Comparison of ENCODE assay signal across 8 cellular contexts in the genomic region with DNA sequence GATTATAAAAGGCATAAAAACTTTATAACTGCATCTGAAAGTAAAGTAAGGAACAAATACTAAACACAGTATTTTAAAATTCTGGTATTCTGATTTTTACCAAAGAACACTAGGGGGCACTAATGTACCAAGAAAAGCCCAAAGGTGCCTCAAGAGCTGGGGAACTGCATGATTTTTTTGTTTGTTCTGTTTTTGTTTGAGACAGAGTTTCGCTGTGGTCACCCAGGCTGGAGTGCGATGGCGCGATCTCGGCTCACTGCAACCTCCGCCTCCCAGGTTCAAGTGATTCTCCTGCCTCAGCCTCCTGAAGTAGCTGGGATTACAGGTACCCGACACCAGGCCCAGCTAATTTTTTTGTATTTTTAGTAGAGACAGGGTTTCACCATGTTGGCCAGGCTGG. TPM values are rescaled to one million over a fixed set of nuclear protein-coding genes. Genes with fewer than 3 reads are reported as not detected.
DNase-seq lines count a peak whose midpoint lies in the region; ATAC-seq, FAIRE-seq and TF ChIP-seq lines count a peak whose summit lies in the region.
"Not testable (repeated sequence)": the region's sequence is repeated elsewhere in the genome, so short reads cannot be mapped to it uniquely, and the experiment has no call there.

No MANE protein-coding gene starts in this region.

- ATAC-seq in GM19372 (IDR thresholded peaks at IDR 0.05; ENCODE audit: low read depth, unreplicated experiment) (peak; percentile 74), WTC11 (peak; percentile 73), HepG2 (peak; percentile 46)
- peak; percentile 69 for ATAC-seq in stimulated activated effector memory CD8-positive, alpha-beta T cell treated with anti-CD3 and anti-CD28 coated beads, Interleukin-12 subunit alpha, Interleukin-12 subunit beta, amount 100 ng/mL, for 72 hours

- TF ChIP-seq CTCF in WTC11 (IDR thresholded peaks at IDR 0.05) (peak; percentile 45), endodermal cell (conservative IDR thresholded peaks at IDR 0.05) (peak; percentile 89), HepG2 (CRISPR knock-in tag; IDR thresholded peaks at IDR 0.05) (peak; percentile 56)

- peaks cover 38% of the 10 kb centered on the region for H3K4me1 Mint-ChIP-seq in WTC11
- not testable (repeated sequence) for H3K4me1 Mint-ChIP-seq in endodermal cell; stimulated activated effector memory CD8-positive, alpha-beta T cell treated with anti-CD3 and anti-CD28 coated beads, Interleukin-12 subunit alpha, Interleukin-12 subunit beta, amount 100 ng/mL, for 72 hours

- H3K4me3 ChIP-seq in endodermal cell (ENCODE audit: low read length); HepG2 (replicated peaks in 1 of 3; ENCODE audit: insufficient read depth in 1 of 3, low read depth in 2 of 3, low read length in 3 of 3): not testable (repeated sequence)

- DNase-seq in Caki2 (ENCODE audit: low read depth) (peak; percentile 11), HS-27A (ENCODE audit: low read depth) (peak; percentile 20), NCI-H526 (lab: John Stamatoyannopoulos, UW) (peak; percentile 28 to 64), endodermal cell (peak; percentile 58), HepG2 (ENCODE audit: low spot score) (peak; percentile 26)
- not testable (repeated sequence) for DNase-seq in WTC11 (ENCODE audit: low spot score); stimulated activated effector memory CD8-positive, alpha-beta T cell treated with anti-CD3 and anti-CD28 coated beads, Interleukin-12 subunit alpha, Interleukin-12 subunit beta, amount 100 ng/mL, for 72 hours (ENCODE audit: low spot score in 2 of 2)

- intact Hi-C loops in HepG2 (cut with micrococcal nuclease; ENCODE audit: unreplicated experiment), result loop anchor here (1.0 to 2.0 kb wide), 4 partner anchors 37 to 367 kb away; partner anchors contain the start of gene OSBPL1A

- not testable (repeated sequence) for H2AFZ ChIP-seq in HepG2 (ENCODE audit: low read length)

- H3K4me1 ChIP-seq in endodermal cell (ENCODE audit: control insufficient read depth, insufficient read depth, low read length); HepG2 (ENCODE audit: insufficient read depth, low read length): not testable (repeated sequence)

- POLR2A ChIA-PET in WTC11 (lab: Charles Lee), result interaction anchor here (1.2 kb wide), 1 partner anchor 37 kb away, joined by 5 read pairs; the partner anchor contains the start of gene OSBPL1A
- POLR2A ChIA-PET in HepG2 (lab: Yijun Ruan, JAX), result not testable (repeated sequence)

- FAIRE-seq in HepG2 (lab: Jason Lieb, UNC), result not testable (repeated sequence)

- not testable (repeated sequence) for H3K9me3 Mint-ChIP-seq in WTC11; endodermal cell; stimulated activated effector memory CD8-positive, alpha-beta T cell treated with anti-CD3 and anti-CD28 coated beads, Interleukin-12 subunit alpha, Interleukin-12 subunit beta, amount 100 ng/mL, for 72 hours

- not testable (repeated sequence) for H3K36me3 ChIP-seq in endodermal cell (ENCODE audit: control insufficient read depth, insufficient read depth, low read length); HepG2 (replicated peaks in 1 of 2; ENCODE audit: control insufficient read depth in 1 of 2, insufficient read depth in 2 of 2, low read length in 2 of 2)

- H3K4me3 Mint-ChIP-seq in WTC11; endodermal cell; stimulated activated effector memory CD8-positive, alpha-beta T cell treated with anti-CD3 and anti-CD28 coated beads, Interleukin-12 subunit alpha, Interleukin-12 subunit beta, amount 100 ng/mL, for 72 hours: not testable (repeated sequence)

- TF ChIP-seq POLR2A in HepG2 (IDR thresholded peaks at IDR 0.05; ENCODE audit: insufficient read depth in 1 of 2, low read depth in 2 of 2, low read length in 2 of 2), result not testable (repeated sequence)

- H3K27ac ChIP-seq in endodermal cell (ENCODE audit: low read depth, low read length); HepG2 (ENCODE audit: extremely low read length, insufficient read depth, low read length): not testable (repeated sequence)

- 46 to 78% methylated on average over 1 to 7 of the region's 7 CpGs for WGBS in endodermal cell (ENCODE audit: insufficient coverage in 1 of 2, insufficient read length in 1 of 2), 2 experiments
- 12% methylated on average over 7 of the region's 7 CpGs for WGBS in HepG2 (ENCODE audit: low lambda C conversion rate)

- not testable (repeated sequence) for H3K27me3 Mint-ChIP-seq in WTC11 (ENCODE audit: low read depth); endodermal cell (ENCODE audit: insufficient read depth)

- H3K27ac Mint-ChIP-seq in WTC11; stimulated activated effector memory CD8-positive, alpha-beta T cell treated with anti-CD3 and anti-CD28 coated beads, Interleukin-12 subunit alpha, Interleukin-12 subunit beta, amount 100 ng/mL, for 72 hours: not testable (repeated sequence)
- H3K27ac Mint-ChIP-seq in endodermal cell, result peak overlapping the region; percentile 66

- peaks cover 13% of the 10 kb centered on the region; the same call in 1 of the 2 replicates for H3K36me3 Mint-ChIP-seq in WTC11
- H3K36me3 Mint-ChIP-seq in endodermal cell (ENCODE audit: low read depth); stimulated activated effector memory CD8-positive, alpha-beta T cell treated with anti-CD3 and anti-CD28 coated beads, Interleukin-12 subunit alpha, Interleukin-12 subunit beta, amount 100 ng/mL, for 72 hours: not testable (repeated sequence)

- not testable (repeated sequence) for H3K4me2 ChIP-seq in HepG2 (ENCODE audit: low read depth, low read length)

- H3K9me3 ChIP-seq in endodermal cell (ENCODE audit: control insufficient read depth, low read length); HepG2 (ENCODE audit: low read length): not testable (repeated sequence)

- TF ChIP-seq RAD21 in HepG2 (CRISPR knock-in tag; IDR thresholded peaks at IDR 0.05), result not testable (repeated sequence)

- not testable (repeated sequence) for H3K79me2 ChIP-seq in HepG2 (ENCODE audit: insufficient read depth, low read length)

- not testable (repeated sequence) for H4K20me1 ChIP-seq in HepG2 (ENCODE audit: insufficient read depth, low read length)

- not testable (repeated sequence) for BruUV-seq in HepG2 (replicated peaks; lab: Mats Ljungman, UMichigan)

- in situ Hi-C loops in Caki2 (cut with HindIII; ENCODE audit: low pct_unique_long_range_greater_than_20kb, low sequenced_read_pairs), result not testable (repeated sequence)
- in situ Hi-C loops in HepG2 (cut with HindIII; ENCODE audit: extremely low pct_ligation_motif_present, low pct_unique_long_range_greater_than_20kb), result loop anchor here (10.0 to 25.0 kb wide), 2 partner anchors 125 to 378 kb away; no protein-coding TSS in a partner anchor

- CTCF ChIA-PET in WTC11 (lab: Charles Lee), result interaction anchor here (0.6 to 3.4 kb wide), 33 partner anchors 9 to 869 kb away, joined by 3 to 51 read pairs (median 5); partner anchors contain the start of genes IMPACT and OSBPL1A
- CTCF ChIA-PET in HepG2 (lab: Yijun Ruan, JAX; ENCODE audit: low intra/inter-chr PET ratio, low total read pairs), result interaction anchor here (2.1 kb wide), 2 partner anchors 127 to 129 kb away, joined by 9 to 17 read pairs; no protein-coding TSS in a partner anchor

- H3K27me3 ChIP-seq in endodermal cell (ENCODE audit: control insufficient read depth, insufficient read depth, low read length, poor library complexity, severe bottlenecking); HepG2 (ENCODE audit: control insufficient read depth in 1 of 2, insufficient read depth in 2 of 2, low read length in 2 of 2): not testable (repeated sequence)

- not testable (repeated sequence) for H3K9ac ChIP-seq in endodermal cell (ENCODE audit: extremely low read depth, low read length, poor library complexity, severe bottlenecking); HepG2 (ENCODE audit: insufficient read depth, low read depth, low read length)

- TF ChIP-seq EP300 in HepG2 (IDR thresholded peaks at IDR 0.05; ENCODE audit: low read depth in 2 of 2, low read length in 2 of 2); HepG2 (CRISPR knock-in tag; IDR thresholded peaks at IDR 0.05; ENCODE audit: borderline replicate concordance): not testable (repeated sequence)

RNA-seq across cellular contexts. Expression of gene OSBPL1A, which starts 37.8 kb away (rescaled TPM):
- total RNA-seq in Caki2 (2014; rRNA removed; shearing (Covaris generic); ENCODE audit: low replicate concordance), result 28.9 and 52.2 TPM in 2 replicates
- total RNA-seq in WTC11 (2021), result 53.1 to 55.1 TPM (median 54.4 TPM) in 3 replicates
- total RNA-seq in endodermal cell, result 10 to 100 TPM; 29.7 to 36.9 TPM
- 36.8 TPM for polyA plus RNA-seq in endodermal cell (2013, experiment 1 of 2)
- 33.2 TPM for polyA plus RNA-seq in endodermal cell (2013, experiment 2 of 2)
- 0.02 and 0.13 TPM in 2 replicates for total RNA-seq in HepG2 (2016; rRNA removed; fragmentation: Illumina TruSeq; extraction: Trizol)
- 0.26 TPM in 1 of 2 replicates, not detected in the other for total RNA-seq in HepG2 (2016; cell fraction: cytosol; rRNA removed; fragmentation: Illumina TruSeq; extraction: Trizol; ENCODE audit: low read depth)
- 0.13 TPM in 1 of 2 replicates, not detected in the other for total RNA-seq in HepG2 (2016; cell fraction: insoluble cytoplasmic fraction; rRNA removed; fragmentation: Illumina TruSeq; extraction: Trizol)
- 0.10 TPM in 1 of 2 replicates, not detected in the other for total RNA-seq in HepG2 (2016; cell fraction: membrane; rRNA removed; fragmentation: Illumina TruSeq; extraction: Trizol)
- not detected in 2 replicates for total RNA-seq in HepG2 (2016; cell fraction: nucleus; rRNA removed; fragmentation: Illumina TruSeq; extraction: Trizol)
- polyA plus RNA-seq in HepG2 (2011; rRNA removed), result not detected in 2 replicates
- polyA plus RNA-seq in HepG2 (2011; cell fraction: cytosol; rRNA removed), result not detected in 2 replicates
- polyA plus RNA-seq in HepG2 (2011; cell fraction: nucleus; rRNA removed), result 0.29 TPM in 1 of 2 replicates, not detected in the other
- polyA plus RNA-seq in HepG2 (2012), result not detected in 2 replicates
- not detected in 2 replicates for polyA plus RNA-seq in HepG2 (2016; cell fraction: cytosol; fragmentation: Illumina TruSeq; extraction: Trizol; ENCODE audit: low read depth)
- polyA plus RNA-seq in HepG2 (2016; cell fraction: insoluble cytoplasmic fraction; fragmentation: Illumina TruSeq; extraction: Trizol; ENCODE audit: low read depth), result 0.20 TPM in 1 of 2 replicates, not detected in the other
- polyA plus RNA-seq in HepG2 (2016; cell fraction: membrane; fragmentation: Illumina TruSeq; extraction: Trizol; ENCODE audit: low read depth), result 0.16 TPM in 1 of 2 replicates, not detected in the other
- polyA plus RNA-seq in HepG2 (2016; cell fraction: nucleus; fragmentation: Illumina TruSeq; extraction: Trizol; ENCODE audit: insufficient read depth, low read depth), result not detected in 2 replicates
- polyA minus RNA-seq in HepG2 (2011; rRNA and poly(A)+ RNA removed; ENCODE audit: low replicate concordance), result 20.2 TPM in 1 of 2 replicates, not detected in the other
- polyA minus RNA-seq in HepG2 (2011; cell fraction: cytosol; rRNA and poly(A)+ RNA removed), result 0.18 and 0.49 TPM in 2 replicates
- polyA minus RNA-seq in HepG2 (2011; cell fraction: nucleus; rRNA and poly(A)+ RNA removed), result 0.26 TPM in 1 of 2 replicates, not detected in the other

Comparison
In these comparisons a context has a peak if more than half of its experiments do, and no peak if none do; other contexts are left out.
1. RNA of gene OSBPL1A, which starts 37.8 kb away (total RNA-seq): 53.1 to 55.1 TPM in WTC11, 29.7 to 36.9 TPM in endodermal cell and 28.9 to 52.2 TPM in Caki2; 0.02 to 0.26 TPM in HepG2; every median in the first group is over 10 times any median in the second.
2. Peak in every context shown above with its lines, with median percentiles within 50 percentile points of each other: ATAC-seq and CTCF ChIP-seq.